1 cellular context compared by ENCODE assay signal in genomic region chr15:32867313-32867626, GRCh38.
TF ChIP-seq lines count a peak whose summit lies in the region.

No MANE protein-coding gene starts in this region.

TF ChIP-seq in A549, 52 proteins besides CTCF, POLR2A, EP300 and RAD21 (continued from another document):
- peak; percentile 26; the same call in 1 of the 2 replicates for TF ChIP-seq E2F6 (IDR thresholded peaks at IDR 0.05; ENCODE audit: borderline replicate concordance, low read depth)
